In the genomic region with DNA sequence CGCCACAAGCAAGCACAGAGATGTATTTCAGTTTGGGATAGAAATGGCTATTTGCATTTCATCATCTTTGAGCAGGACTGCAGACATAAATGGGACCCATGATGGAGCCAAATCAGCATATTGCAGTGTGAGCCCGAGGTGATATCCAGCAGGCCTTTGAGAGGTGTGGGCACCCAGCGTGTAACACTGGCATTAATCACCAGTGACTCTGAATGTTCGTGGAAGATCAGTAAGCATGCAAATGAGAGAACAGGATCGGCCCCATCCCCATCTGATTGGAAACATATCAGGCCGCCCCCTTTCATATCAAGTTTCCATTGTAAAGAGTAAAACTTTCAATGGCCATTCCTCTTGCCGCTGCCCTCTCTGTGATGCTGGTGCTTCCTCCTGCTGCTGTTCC, we compare ENCODE assay signal across 14 cellular contexts.
DNase-seq lines count a peak whose midpoint lies in the region; ATAC-seq and TF ChIP-seq lines count a peak whose summit lies in the region.
"Had no signal": no experiment of that assay in that cellular context is flagged by ENCODE, and none has a peak within 500 bp of the region (broad histone marks: within the 10 kb centered on the region; RNA-seq: fewer than 3 reads in every experiment).

No MANE protein-coding gene starts in this region.

- no peak overlapping the region for H3K9ac ChIP-seq in endodermal cell (ENCODE audit: extremely low read depth, low read length, poor library complexity, severe bottlenecking)

- H3K27ac ChIP-seq in right atrium auricular region (no peak overlapping the region), endodermal cell (ENCODE audit: low read depth, low read length) (no peak overlapping the region)

- no peak overlapping the region for H3K4me3 Mint-ChIP-seq in endodermal cell
- H3K4me3 Mint-ChIP-seq: B cell; CD4-positive, alpha-beta memory T cell had no signal

- H3K27me3 Mint-ChIP-seq in endodermal cell (ENCODE audit: insufficient read depth), result peaks cover 11% of the 10 kb centered on the region

- no peaks in the 10 kb centered on the region for H3K9me3 Mint-ChIP-seq in endodermal cell
- H3K9me3 Mint-ChIP-seq: CD4-positive, alpha-beta memory T cell had no signal

- TF ChIP-seq CTCF in right atrium auricular region (IDR thresholded peaks at IDR 0.05) (no peak), endodermal cell (conservative IDR thresholded peaks at IDR 0.05) (no peak)

- ATAC-seq in GM21360 (IDR thresholded peaks at IDR 0.05; ENCODE audit: unreplicated experiment), result no peak
- ATAC-seq: K562 had no signal

- intact Hi-C loops in cardiac septum (cut with DNase I), result no loop called here
- intact Hi-C loops in posterior vena cava (cut with DNase I), result no loop called here

- DNase-seq in cardiac septum (ENCODE audit: low spot score), result peak; percentile 55
- no peak for DNase-seq in right atrium auricular region (ENCODE audit: low spot score)
- peak; percentile 24 for DNase-seq in endodermal cell
- peak; percentile 13 for DNase-seq in posterior vena cava (ENCODE audit: low spot score)
- DNase-seq in COLO829 (ENCODE audit: low spot score), result no peak
- DNase-seq in NCI-H2081 (lab: John Stamatoyannopoulos, UW), result no peak
- DNase-seq: ACHN; CD4-positive, alpha-beta memory T cell; DMS53; GF-D8 had no signal

- H3K27ac Mint-ChIP-seq in endodermal cell, result no peak overlapping the region
- H3K27ac Mint-ChIP-seq: B cell; CD4-positive, alpha-beta memory T cell had no signal

- H3K36me3 Mint-ChIP-seq in endodermal cell (ENCODE audit: low read depth), result no peaks in the 10 kb centered on the region
- H3K36me3 Mint-ChIP-seq: CD4-positive, alpha-beta memory T cell had no signal

- H3K4me3 ChIP-seq in right atrium auricular region, result no peak overlapping the region
- H3K4me3 ChIP-seq in endodermal cell (ENCODE audit: low read length), result no peak overlapping the region
- H3K4me3 ChIP-seq: K562 had no signal

- H3K27me3 ChIP-seq in right atrium auricular region (no peaks in the 10 kb centered on the region), endodermal cell (ENCODE audit: control insufficient read depth, insufficient read depth, low read length, poor library complexity, severe bottlenecking) (no peaks in the 10 kb centered on the region)

- WGBS in endodermal cell (ENCODE audit: insufficient coverage in 1 of 2, insufficient read length in 1 of 2), 2 experiments, result 76 to 87% methylated on average over 7 of the region's 7 CpGs

- H3K36me3 ChIP-seq in right atrium auricular region (no peaks in the 10 kb centered on the region), endodermal cell (ENCODE audit: control insufficient read depth, insufficient read depth, low read length) (no peaks in the 10 kb centered on the region)

- H3K4me1 ChIP-seq in right atrium auricular region (no peaks in the 10 kb centered on the region), endodermal cell (ENCODE audit: control insufficient read depth, insufficient read depth, low read length) (no peaks in the 10 kb centered on the region)
- H3K4me1 ChIP-seq: Caco-2 had no signal

- H3K9me3 ChIP-seq in right atrium auricular region (no peaks in the 10 kb centered on the region), endodermal cell (ENCODE audit: control insufficient read depth, low read length) (no peaks in the 10 kb centered on the region)
- H3K9me3 ChIP-seq: Caco-2 had no signal

- peaks cover 12% of the 10 kb centered on the region for H3K4me1 Mint-ChIP-seq in endodermal cell
- H3K4me1 Mint-ChIP-seq: B cell; CD4-positive, alpha-beta memory T cell had no signal

Comparison
In these comparisons a context has a peak if more than half of its experiments do, and no peak if none do; other contexts are left out.
1. DNase-seq: peak in cardiac septum (single experiment), endodermal cell (single experiment) and posterior vena cava (single experiment); none in right atrium auricular region (single experiment), COLO829 (single experiment) and NCI-H2081 (0 of 2).